Comparison of ENCODE assay signal across 8 cellular contexts in the genomic region with DNA sequence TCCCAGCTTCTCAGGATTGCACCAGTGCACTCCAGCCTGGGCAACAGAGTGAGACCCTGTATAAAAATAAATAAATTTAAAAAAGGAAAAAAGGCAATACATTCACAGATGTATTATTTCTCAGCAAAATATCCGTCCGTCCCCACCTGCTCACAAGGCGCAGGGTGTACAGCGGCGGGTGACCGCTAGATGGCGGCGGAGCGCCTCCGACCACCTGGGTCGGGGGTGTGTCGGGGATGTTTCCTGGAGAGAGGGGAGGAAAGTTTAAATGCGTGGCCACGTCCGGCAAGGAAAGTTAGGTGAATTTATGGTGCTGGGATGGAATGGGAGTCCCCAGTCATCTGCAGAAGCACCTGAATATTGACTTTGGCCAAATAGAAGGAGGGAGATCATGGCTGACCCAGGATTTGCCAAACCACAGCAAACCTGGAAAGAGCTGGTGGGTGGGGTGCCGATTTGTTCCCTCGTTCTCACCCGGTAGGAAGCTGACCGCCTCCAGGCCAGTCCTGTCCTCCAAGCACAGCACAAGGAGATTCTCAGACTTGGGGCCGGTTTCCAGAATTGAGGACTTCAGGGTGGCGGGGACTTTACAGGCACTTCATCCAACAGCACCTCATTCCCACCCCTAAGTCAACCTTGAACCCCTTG.
DNase-seq lines count a peak whose midpoint lies in the region; ATAC-seq and TF ChIP-seq lines count a peak whose summit lies in the region.

No MANE protein-coding gene starts in this region.

- no peaks in the 10 kb centered on the region for H3K36me3 ChIP-seq in fibroblast of lung (ENCODE audit: control insufficient read depth, insufficient read depth, low read length)
- no peaks in the 10 kb centered on the region for H3K36me3 ChIP-seq in tibial nerve

- H3K79me2 ChIP-seq in fibroblast of lung (ENCODE audit: control insufficient read depth, insufficient read depth, low read length) = no peaks in the 10 kb centered on the region

- WGBS in tibial nerve, 2 donors = 15 to 16% methylated on average over 21 of the region's 21 CpGs

- H3K4me1 ChIP-seq in fibroblast of lung (ENCODE audit: control insufficient read depth, extremely low read depth, insufficient read depth, low read length) (peaks cover 23% of the 10 kb centered on the region), tibial nerve (peaks cover 0 to 15% (median 3%) of the 10 kb centered on the region in 4 donors)

- TF ChIP-seq POLR2A in tibial nerve (IDR thresholded peaks at IDR 0.05) = no peak

- ATAC-seq in omental fat pad (ENCODE audit: low FRiP score) (no peak), HG03025 (IDR thresholded peaks at IDR 0.05; ENCODE audit: low FRiP score, unreplicated experiment) (no peak)

- TF ChIP-seq CTCF in GM13977 (IDR thresholded peaks at IDR 0.05; ENCODE audit: extremely low read depth, insufficient read depth, missing control alignments) = peak; percentile 98
- peak; percentile 89 to 96 for TF ChIP-seq CTCF in fibroblast of lung (conservative IDR thresholded peaks at IDR 0.05 in 1 of 2, IDR thresholded peaks at IDR 0.05 in 1 of 2; ENCODE audit: low read depth in 1 of 2, low read length in 2 of 2)
- TF ChIP-seq CTCF in omental fat pad (IDR thresholded peaks at IDR 0.05) = peak in 2 of 3 donors; percentile 40 to 76
- TF ChIP-seq CTCF in tibial nerve (IDR thresholded peaks at IDR 0.05) = peak; percentile 64 to 93 (median 84)

- no peak overlapping the region for H2AFZ ChIP-seq in fibroblast of lung (ENCODE audit: low read length)

- no peak for TF ChIP-seq EP300 in tibial nerve (IDR thresholded peaks at IDR 0.05)

- H3K27me3 ChIP-seq in fibroblast of lung (ENCODE audit: control insufficient read depth, insufficient read depth, low read length) = peaks cover 5% of the 10 kb centered on the region
- H3K27me3 ChIP-seq in tibial nerve = peaks cover 0 to 30% of the 10 kb centered on the region in 2 donors

- H3K9me3 ChIP-seq in fibroblast of lung (ENCODE audit: control insufficient read depth, insufficient read depth, low read depth, low read length) (no peaks in the 10 kb centered on the region), tibial nerve (no peaks in the 10 kb centered on the region)

- peak; percentile 45 for DNase-seq in ACHN
- DNase-seq in GM13977 (ENCODE audit: low spot score) = peak; percentile 76
- DNase-seq in NCI-H774 (lab: John Stamatoyannopoulos, UW) = peak; percentile 21
- DNase-seq in activated T-cell treated with anti-CD3 and anti-CD28 coated beads for 4 hours = peak; percentile 59
- peak in 1 of 2 donors; percentile 34 for DNase-seq in fibroblast of lung (ENCODE audit: low read depth in 2 of 2)
- DNase-seq in omental fat pad (ENCODE audit: low spot score) = peak; percentile 44
- peak; percentile 39 to 53 for DNase-seq in tibial nerve (ENCODE audit: low spot score in 2 of 2)

- H3K4me2 ChIP-seq in fibroblast of lung (ENCODE audit: extremely low read depth, insufficient read depth, low read length) = no peak overlapping the region

- H3K4me3 ChIP-seq in fibroblast of lung (replicated peaks in 1 of 4; ENCODE audit: control extremely low read depth in 1 of 4, insufficient read depth in 1 of 4, low read depth in 3 of 4, low read length in 4 of 4) (no peak overlapping the region), tibial nerve (no peak overlapping the region)

- in situ Hi-C loops in ACHN (cut with HindIII; ENCODE audit: low pct_ligation_motif_present, low pct_unique_long_range_greater_than_20kb, low sequenced_read_pairs) (no loop called here), GM13977 (cut with MboI; ENCODE audit: low pct_unique_long_range_greater_than_20kb, low sequenced_read_pairs, unreplicated experiment) (loop anchor here (10.0 to 25.0 kb wide), 2 partner anchors 93 to 336 kb away; a partner anchor contains a TSS)

- H3K27ac ChIP-seq in fibroblast of lung (ENCODE audit: insufficient read depth, low read length) (no peak overlapping the region), tibial nerve (no peak overlapping the region)

- no peaks in the 10 kb centered on the region for H4K20me1 ChIP-seq in fibroblast of lung (ENCODE audit: control insufficient read depth, extremely low read depth, insufficient read depth, low read length)

- no peak overlapping the region for H3K9ac ChIP-seq in fibroblast of lung (ENCODE audit: insufficient read depth, low read length)
